17 cellular contexts compared by ENCODE assay signal in the genomic region with DNA sequence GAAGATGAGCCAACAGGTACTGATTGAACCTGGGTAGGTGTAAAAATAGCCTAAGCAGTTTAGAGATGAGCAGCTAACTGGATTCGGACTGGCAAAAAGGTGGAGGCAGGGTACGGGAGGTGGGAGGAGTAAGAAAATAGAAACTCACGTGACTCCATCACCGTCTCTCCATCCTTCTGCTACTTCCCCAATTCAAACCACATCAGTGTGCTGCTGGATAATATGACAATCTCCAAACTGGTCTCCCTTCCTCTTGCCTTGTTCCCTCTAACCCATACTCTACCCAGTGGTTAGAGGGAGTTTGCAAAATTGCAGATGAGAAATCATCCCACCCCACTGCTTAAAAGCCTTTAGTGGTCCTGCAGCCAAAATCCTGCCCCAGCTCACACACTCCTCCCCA.
"Had no signal": no experiment of that assay in that cellular context is flagged by ENCODE, and none has a peak within 500 bp of the region (broad histone marks: within the 10 kb centered on the region; RNA-seq: fewer than 3 reads in every experiment).

No MANE protein-coding gene starts in this region.

- H3K27ac ChIP-seq: colonic mucosa, neural progenitor cell, ovary, sigmoid colon, spleen had no signal

- H3K4me3 ChIP-seq: colonic mucosa, lung, neural progenitor cell, ovary, sigmoid colon, spleen had no signal

- H3K9me3 Mint-ChIP-seq: activated CD4-positive, alpha-beta memory T cell treated with anti-CD3 and anti-CD28 coated beads, Interleukin-2, amount 10 ng/mL, durations not matched to agents 7 days and 5 days; activated naive CD4-positive, alpha-beta T cell treated with anti-CD3 and anti-CD28 coated beads, Interleukin-2, amount 50 U/mL, for 72 hours; neural progenitor cell; stimulated activated naive CD8-positive, alpha-beta T cell treated with anti-CD3 and anti-CD28 coated beads, Interleukin-15, amount 100 ng/mL, for 72 hours had no signal

- H3K27me3 Mint-ChIP-seq: activated CD4-positive, alpha-beta memory T cell treated with anti-CD3 and anti-CD28 coated beads, Interleukin-2, amount 10 ng/mL, durations not matched to agents 7 days and 5 days; stimulated activated naive CD8-positive, alpha-beta T cell treated with anti-CD3 and anti-CD28 coated beads, Interleukin-15, amount 100 ng/mL, for 72 hours had no signal

- H3K27me3 ChIP-seq: colonic mucosa, neural progenitor cell, ovary, sigmoid colon, spleen had no signal

- H3K4me3 Mint-ChIP-seq: activated CD4-positive, alpha-beta memory T cell treated with anti-CD3 and anti-CD28 coated beads, Interleukin-2, amount 10 ng/mL, durations not matched to agents 7 days and 5 days; neural progenitor cell; stimulated activated naive CD8-positive, alpha-beta T cell treated with anti-CD3 and anti-CD28 coated beads, Interleukin-15, amount 100 ng/mL, for 72 hours; WTC11 had no signal

- H3K27ac Mint-ChIP-seq: activated CD4-positive, alpha-beta memory T cell treated with anti-CD3 and anti-CD28 coated beads, Interleukin-2, amount 10 ng/mL, durations not matched to agents 7 days and 5 days; neural progenitor cell; WTC11 had no signal

- DNase-seq: activated CD4-positive, alpha-beta memory T cell treated with anti-CD3 and anti-CD28 coated beads, Interleukin-2, amount 10 ng/mL, durations not matched to agents 7 days and 5 days; activated CD4-positive, alpha-beta T cell treated with anti-CD3 and anti-CD28 coated beads for 4 hours; activated gamma-delta T cell; activated T-cell treated with anti-CD3 and anti-CD28 coated beads, Interleukin-2, amount 50 U/mL, for 48 hours; caudate nucleus; colonic mucosa; midbrain; ovary; sigmoid colon; spleen; stimulated activated naive CD8-positive, alpha-beta T cell treated with anti-CD3 and anti-CD28 coated beads, Interleukin-15, amount 100 ng/mL, for 72 hours; T1000 had no signal

- ATAC-seq: activated naive CD4-positive, alpha-beta T cell treated with anti-CD3 and anti-CD28 coated beads, Interleukin-2, amount 50 U/mL, for 72 hours; esophagus mucosa; stimulated activated naive CD8-positive, alpha-beta T cell treated with anti-CD3 and anti-CD28 coated beads, Interleukin-15, amount 100 ng/mL, for 72 hours; WTC11 had no signal

- H3K4me1 Mint-ChIP-seq: activated CD4-positive, alpha-beta memory T cell treated with anti-CD3 and anti-CD28 coated beads, Interleukin-2, amount 10 ng/mL, durations not matched to agents 7 days and 5 days; neural progenitor cell; stimulated activated naive CD8-positive, alpha-beta T cell treated with anti-CD3 and anti-CD28 coated beads, Interleukin-15, amount 100 ng/mL, for 72 hours; WTC11 had no signal
